ENCODE assay signal across 15 cellular contexts in genomic region chr5:173474881-173475287, GRCh38.
A peak's percentile ranks its signal among the peaks of the same experiment; 100 is the strongest.
DNase-seq lines count a peak whose midpoint lies in the region; ATAC-seq and TF ChIP-seq lines count a peak whose summit lies in the region.
"Had no signal": no experiment of that assay in that cellular context is flagged by ENCODE, and none has a peak within 500 bp of the region (broad histone marks: within the 10 kb centered on the region; RNA-seq: fewer than 3 reads in every experiment).

No MANE protein-coding gene starts in this region.

- TF ChIP-seq CTCF in fibroblast of villous mesenchyme (IDR thresholded peaks at IDR 0.05; ENCODE audit: insufficient read depth, low read depth, low read length) (no peak), tibial nerve (IDR thresholded peaks at IDR 0.05) (no peak)
- no peak for TF ChIP-seq CTCF in activated CD8-positive, alpha-beta T cell treated with anti-CD3 and anti-CD28 coated beads for 36 hours (IDR thresholded peaks at IDR 0.05)

- CTCF ChIA-PET in activated CD8-positive, alpha-beta T cell treated with anti-CD3 and anti-CD28 coated beads for 36 hours (lab: Charles Lee) = interaction anchor here (1.3 to 1.4 kb wide), 2 partner anchors 98 to 180 kb away, joined by 4 to 5 read pairs; no protein-coding TSS in a partner anchor

- TF ChIP-seq EP300 in tibial nerve (IDR thresholded peaks at IDR 0.05) = no peak

- no peaks in the 10 kb centered on the region for H3K36me3 Mint-ChIP-seq in activated CD8-positive, alpha-beta T cell treated with anti-CD3 and anti-CD28 coated beads for 36 hours (ENCODE audit: low read depth)
- H3K36me3 Mint-ChIP-seq: activated naive CD8-positive, alpha-beta T cell treated with anti-CD3 and anti-CD28 coated beads, Interleukin-2, amount 10 ng/mL, durations not matched to agents 7 days and 5 days had no signal

- H3K4me1 Mint-ChIP-seq in activated CD8-positive, alpha-beta T cell treated with anti-CD3 and anti-CD28 coated beads for 36 hours (ENCODE audit: low read depth) = no peaks in the 10 kb centered on the region
- H3K4me1 Mint-ChIP-seq: activated naive CD8-positive, alpha-beta T cell treated with anti-CD3 and anti-CD28 coated beads, Interleukin-2, amount 10 ng/mL, durations not matched to agents 7 days and 5 days had no signal

- TF ChIP-seq POLR2A in tibial nerve (IDR thresholded peaks at IDR 0.05) = no peak

- H3K36me3 ChIP-seq in tibial nerve = no peaks in the 10 kb centered on the region
- H3K36me3 ChIP-seq: thyroid gland had no signal

- no peaks in the 10 kb centered on the region for H3K9me3 Mint-ChIP-seq in activated CD8-positive, alpha-beta T cell treated with anti-CD3 and anti-CD28 coated beads for 36 hours
- H3K9me3 Mint-ChIP-seq: activated naive CD8-positive, alpha-beta T cell treated with anti-CD3 and anti-CD28 coated beads, Interleukin-2, amount 10 ng/mL, durations not matched to agents 7 days and 5 days had no signal

- POLR2A ChIA-PET in activated CD8-positive, alpha-beta T cell treated with anti-CD3 and anti-CD28 coated beads for 36 hours (lab: Charles Lee) = no interaction called here

- no peak for ATAC-seq in activated CD8-positive, alpha-beta T cell treated with anti-CD3 and anti-CD28 coated beads for 36 hours
- ATAC-seq: activated CD4-positive, CD25-positive, alpha-beta regulatory T cell treated with anti-CD3 and anti-CD28 coated beads, Interleukin-2, amount 50 U/mL, for 24 hours had no signal

- no peak overlapping the region for H3K4me3 Mint-ChIP-seq in activated CD8-positive, alpha-beta T cell treated with anti-CD3 and anti-CD28 coated beads for 36 hours
- H3K4me3 Mint-ChIP-seq: activated naive CD8-positive, alpha-beta T cell treated with anti-CD3 and anti-CD28 coated beads, Interleukin-2, amount 10 ng/mL, durations not matched to agents 7 days and 5 days had no signal

- H3K27me3 Mint-ChIP-seq in activated CD8-positive, alpha-beta T cell treated with anti-CD3 and anti-CD28 coated beads for 36 hours = peaks cover 4% of the 10 kb centered on the region

- intact Hi-C loops in activated CD8-positive, alpha-beta T cell treated with anti-CD3 and anti-CD28 coated beads for 36 hours (cut with micrococcal nuclease) = no loop called here

- peak overlapping the region in 3 of 4 donors; percentile 85 to 96 (median 95) for H3K27ac ChIP-seq in tibial nerve
- H3K27ac ChIP-seq: thyroid gland had no signal

- DNase-seq in NCI-H510A treated with DMSO at 0.1 percent for 48 hours (lab: John Stamatoyannopoulos, UW) (peak; percentile 2), NCI-H510A (lab: John Stamatoyannopoulos, UW) (no peak), amniotic epithelial cell (ENCODE audit: low read depth) (peak; percentile 77), fibroblast of villous mesenchyme (ENCODE audit: low read depth) (peak; percentile 74), tibial nerve (ENCODE audit: low spot score in 2 of 2) (no peak), NCI-H748 treated with DMSO at 0.1 percent for 48 hours (lab: John Stamatoyannopoulos, UW) (no peak)
- no peak for DNase-seq in activated CD8-positive, alpha-beta T cell treated with anti-CD3 and anti-CD28 coated beads for 36 hours
- DNase-seq in stimulated activated CD4-positive, alpha-beta T cell treated with anti-CD3 and anti-CD28 coated beads, Interleukin-2, amount 100 ng/mL, for 48 hours = no peak
- DNase-seq: activated naive CD8-positive, alpha-beta T cell treated with anti-CD3 and anti-CD28 coated beads, Interleukin-2, amount 10 ng/mL, durations not matched to agents 7 days and 5 days; Kasumi-1; midbrain; NCI-H2081 treated with DMSO at 0.1 percent for 48 hours; stimulated activated CD4-positive, alpha-beta T cell treated with anti-CD3 and anti-CD28 coated beads, Interleukin-12 subunit alpha, Interleukin-12 subunit beta, amount 100 ng/mL, for 4 hours; thyroid gland had no signal

- WGBS in tibial nerve, 2 donors = 54 to 59% methylated on average over 5 of the region's 5 CpGs

- H3K27ac Mint-ChIP-seq in activated CD8-positive, alpha-beta T cell treated with anti-CD3 and anti-CD28 coated beads for 36 hours = no peak overlapping the region
- H3K27ac Mint-ChIP-seq: activated naive CD8-positive, alpha-beta T cell treated with anti-CD3 and anti-CD28 coated beads, Interleukin-2, amount 10 ng/mL, durations not matched to agents 7 days and 5 days had no signal

- H3K4me3 ChIP-seq in fibroblast of villous mesenchyme (ENCODE audit: low read depth, low read length) = no peak overlapping the region
- no peak overlapping the region for H3K4me3 ChIP-seq in tibial nerve
- H3K4me3 ChIP-seq: thyroid gland had no signal

- no peaks in the 10 kb centered on the region for H3K9me3 ChIP-seq in tibial nerve
- H3K9me3 ChIP-seq: thyroid gland had no signal

- no peaks in the 10 kb centered on the region for H3K27me3 ChIP-seq in tibial nerve
- H3K27me3 ChIP-seq: thyroid gland had no signal

- peaks cover 0 to 40% (median 16%) of the 10 kb centered on the region in 4 donors for H3K4me1 ChIP-seq in tibial nerve

Comparison
In these comparisons a context has a peak if more than half of its experiments do, and no peak if none do; other contexts are left out.
1. DNase-seq: peak in NCI-H510A treated with DMSO at 0.1 percent for 48 hours (single experiment), amniotic epithelial cell (single experiment) and fibroblast of villous mesenchyme (single experiment); none in NCI-H510A (single experiment), tibial nerve (0 of 2), NCI-H748 treated with DMSO at 0.1 percent for 48 hours (single experiment), activated CD8-positive, alpha-beta T cell treated with anti-CD3 and anti-CD28 coated beads for 36 hours (single experiment) and stimulated activated CD4-positive, alpha-beta T cell treated with anti-CD3 and anti-CD28 coated beads, Interleukin-2, amount 100 ng/mL, for 48 hours (0 of 2).